ENCODE assay signal across 10 cellular contexts in genomic region chr3:58021072-58021959, GRCh38. TPM values are rescaled to one million over a fixed set of nuclear protein-coding genes. Genes with fewer than 3 reads are reported as not detected.
A peak's percentile ranks its signal among the peaks of the same experiment; 100 is the strongest.
DNase-seq lines count a peak whose midpoint lies in the region; ATAC-seq and TF ChIP-seq lines count a peak whose summit lies in the region.
"Had no signal": no experiment of that assay in that cellular context is flagged by ENCODE, and none has a peak within 500 bp of the region (broad histone marks: within the 10 kb centered on the region; RNA-seq: fewer than 3 reads in every experiment).

No MANE protein-coding gene starts in this region.

- no peak overlapping the region for H3K4me3 Mint-ChIP-seq in activated T-helper 1 cell treated with anti-CD3 and anti-CD28 coated beads, Interleukin-12 subunit alpha, Interleukin-12 subunit beta, Interleukin-2, Interleukin-4 antibody, amounts not matched to agents 30 ng/mL and 10 ng/mL and 1 ng/mL, durations not matched to agents 14 hours and 24 hours and 36 hours

- H3K4me3 ChIP-seq in tibial artery: no peak overlapping the region

- peaks cover 2% of the 10 kb centered on the region for H3K27me3 Mint-ChIP-seq in activated T-helper 1 cell treated with anti-CD3 and anti-CD28 coated beads, Interleukin-12 subunit alpha, Interleukin-12 subunit beta, Interleukin-2, Interleukin-4 antibody, amounts not matched to agents 30 ng/mL and 10 ng/mL and 1 ng/mL, durations not matched to agents 14 hours and 24 hours and 36 hours (ENCODE audit: insufficient read depth)

- peaks cover 0 to 94% (median 54%) of the 10 kb centered on the region in 4 donors for H3K4me1 ChIP-seq in tibial artery

- H3K9me3 ChIP-seq in tibial artery: no peaks in the 10 kb centered on the region
- H3K9me3 ChIP-seq: neutrophil had no signal

- no peaks in the 10 kb centered on the region for H3K36me3 Mint-ChIP-seq in activated T-helper 1 cell treated with anti-CD3 and anti-CD28 coated beads, Interleukin-12 subunit alpha, Interleukin-12 subunit beta, Interleukin-2, Interleukin-4 antibody, amounts not matched to agents 30 ng/mL and 10 ng/mL and 1 ng/mL, durations not matched to agents 14 hours and 24 hours and 36 hours (ENCODE audit: low read depth)

- peak overlapping the region; percentile 57 to 76 for H3K27ac ChIP-seq in tibial artery
- H3K27ac ChIP-seq: neutrophil had no signal

- DNase-seq in NCI-H2107 treated with DMSO at 0.1 percent for 48 hours (lab: John Stamatoyannopoulos, UW; ENCODE audit: unreplicated experiment): peak; percentile 68
- no peak for DNase-seq in NCI-H2107 (lab: John Stamatoyannopoulos, UW)
- DNase-seq in activated T-helper 1 cell treated with anti-CD3 and anti-CD28 coated beads, Interleukin-12 subunit alpha, Interleukin-12 subunit beta, Interleukin-2, Interleukin-4 antibody, amounts not matched to agents 30 ng/mL and 10 ng/mL and 1 ng/mL, durations not matched to agents 14 hours and 24 hours and 36 hours (ENCODE audit: low spot score): no peak
- peak; percentile 64 for DNase-seq in islet precursor cell
- no peak for DNase-seq in tibial artery
- no peak for DNase-seq in NCI-H524 treated with DMSO at 0.1 percent for 48 hours (lab: John Stamatoyannopoulos, UW)
- DNase-seq: RPMI8226 had no signal

- no peaks in the 10 kb centered on the region for H3K9me3 Mint-ChIP-seq in activated T-helper 1 cell treated with anti-CD3 and anti-CD28 coated beads, Interleukin-12 subunit alpha, Interleukin-12 subunit beta, Interleukin-2, Interleukin-4 antibody, amounts not matched to agents 30 ng/mL and 10 ng/mL and 1 ng/mL, durations not matched to agents 14 hours and 24 hours and 36 hours

- no peaks in the 10 kb centered on the region for H3K27me3 ChIP-seq in tibial artery
- H3K27me3 ChIP-seq: neutrophil had no signal

- no peak for TF ChIP-seq CTCF in tibial artery (IDR thresholded peaks at IDR 0.05)

- H3K4me1 Mint-ChIP-seq in activated T-helper 1 cell treated with anti-CD3 and anti-CD28 coated beads, Interleukin-12 subunit alpha, Interleukin-12 subunit beta, Interleukin-2, Interleukin-4 antibody, amounts not matched to agents 30 ng/mL and 10 ng/mL and 1 ng/mL, durations not matched to agents 14 hours and 24 hours and 36 hours (ENCODE audit: low read depth): peaks cover 57% of the 10 kb centered on the region

- ATAC-seq in HG03045 (IDR thresholded peaks at IDR 0.05; ENCODE audit: unreplicated experiment) (no peak), GM21737 (IDR thresholded peaks at IDR 0.05; ENCODE audit: unreplicated experiment) (no peak)

- H3K36me3 ChIP-seq in tibial artery: no peaks in the 10 kb centered on the region
- H3K36me3 ChIP-seq: neutrophil had no signal

- intact Hi-C loops in activated T-helper 1 cell treated with anti-CD3 and anti-CD28 coated beads, Interleukin-12 subunit alpha, Interleukin-12 subunit beta, Interleukin-2, Interleukin-4 antibody, amounts not matched to agents 30 ng/mL and 10 ng/mL and 1 ng/mL, durations not matched to agents 14 hours and 24 hours and 36 hours (cut with micrococcal nuclease): no loop called here
- intact Hi-C loops in tibial artery (cut with DNase I; ENCODE audit: low total_unique reads): no loop called here

- H3K27ac Mint-ChIP-seq in activated T-helper 1 cell treated with anti-CD3 and anti-CD28 coated beads, Interleukin-12 subunit alpha, Interleukin-12 subunit beta, Interleukin-2, Interleukin-4 antibody, amounts not matched to agents 30 ng/mL and 10 ng/mL and 1 ng/mL, durations not matched to agents 14 hours and 24 hours and 36 hours: peak overlapping the region; percentile 70

RNA-seq across cellular contexts. Expression of gene FLNB, which starts 13.1 kb away (rescaled TPM):
- total RNA-seq in activated T-helper 1 cell treated with anti-CD3 and anti-CD28 coated beads, Interleukin-12 subunit alpha, Interleukin-12 subunit beta, Interleukin-2, Interleukin-4 antibody, amounts not matched to agents 30 ng/mL and 10 ng/mL and 1 ng/mL, durations not matched to agents 14 hours and 24 hours and 36 hours: 22.3 and 24.1 TPM in 2 replicates

Comparison
In these comparisons a context has a peak if more than half of its experiments do, and no peak if none do; other contexts are left out.
1. DNase-seq: peak in NCI-H2107 treated with DMSO at 0.1 percent for 48 hours (single experiment) and islet precursor cell (single experiment); none in NCI-H2107 (single experiment), activated T-helper 1 cell treated with anti-CD3 and anti-CD28 coated beads, Interleukin-12 subunit alpha, Interleukin-12 subunit beta, Interleukin-2, Interleukin-4 antibody, amounts not matched to agents 30 ng/mL and 10 ng/mL and 1 ng/mL, durations not matched to agents 14 hours and 24 hours and 36 hours (single experiment), tibial artery (0 of 2) and NCI-H524 treated with DMSO at 0.1 percent for 48 hours (single experiment).